Comparison of ENCODE assay signal across 8 cellular contexts in the genomic region with DNA sequence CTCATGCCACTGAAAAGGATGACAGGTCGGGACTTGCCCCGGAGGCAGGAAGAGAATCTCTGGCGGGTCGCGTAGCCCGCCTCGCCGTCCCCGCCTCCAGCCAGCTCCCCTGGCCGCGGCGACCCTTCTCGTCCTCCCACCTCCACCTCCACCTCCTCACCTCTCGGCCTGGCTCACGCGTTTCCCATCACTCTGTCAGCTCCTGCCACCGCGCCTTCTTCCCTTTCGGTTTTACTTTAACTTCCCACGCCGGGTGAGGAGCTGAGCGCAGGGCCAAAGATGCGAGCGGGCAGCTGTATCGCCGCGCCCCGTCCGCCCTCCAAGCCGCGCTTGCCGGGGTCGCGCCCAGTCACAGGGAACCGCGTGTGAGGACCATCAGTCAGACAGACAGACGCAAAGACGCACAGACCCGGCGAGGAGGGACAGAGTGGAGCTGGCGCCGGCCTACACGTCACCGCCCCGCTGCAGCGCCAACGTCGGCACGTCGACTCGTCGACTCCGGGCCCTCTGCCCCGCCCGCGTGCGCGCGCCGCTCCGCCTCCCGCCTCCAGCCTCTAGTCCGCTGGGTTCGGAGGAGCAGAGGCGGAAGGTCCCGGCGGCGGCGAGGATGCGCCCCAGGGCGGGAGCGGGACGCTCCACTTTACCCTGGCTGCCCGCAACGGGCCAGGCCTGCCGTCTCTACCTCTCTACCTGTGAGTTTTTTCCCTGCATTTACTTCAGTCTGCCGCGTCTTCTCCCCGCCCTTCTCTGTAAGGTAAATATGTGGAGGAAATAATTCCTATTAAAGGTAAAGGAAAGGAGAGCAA. TPM values are rescaled to one million over a fixed set of nuclear protein-coding genes. Genes with fewer than 3 reads are reported as not detected.
A peak's percentile ranks its signal among the peaks of the same experiment; 100 is the strongest.
DNase-seq lines count a peak whose midpoint lies in the region; ATAC-seq and TF ChIP-seq lines count a peak whose summit lies in the region.

A gene with protein sequence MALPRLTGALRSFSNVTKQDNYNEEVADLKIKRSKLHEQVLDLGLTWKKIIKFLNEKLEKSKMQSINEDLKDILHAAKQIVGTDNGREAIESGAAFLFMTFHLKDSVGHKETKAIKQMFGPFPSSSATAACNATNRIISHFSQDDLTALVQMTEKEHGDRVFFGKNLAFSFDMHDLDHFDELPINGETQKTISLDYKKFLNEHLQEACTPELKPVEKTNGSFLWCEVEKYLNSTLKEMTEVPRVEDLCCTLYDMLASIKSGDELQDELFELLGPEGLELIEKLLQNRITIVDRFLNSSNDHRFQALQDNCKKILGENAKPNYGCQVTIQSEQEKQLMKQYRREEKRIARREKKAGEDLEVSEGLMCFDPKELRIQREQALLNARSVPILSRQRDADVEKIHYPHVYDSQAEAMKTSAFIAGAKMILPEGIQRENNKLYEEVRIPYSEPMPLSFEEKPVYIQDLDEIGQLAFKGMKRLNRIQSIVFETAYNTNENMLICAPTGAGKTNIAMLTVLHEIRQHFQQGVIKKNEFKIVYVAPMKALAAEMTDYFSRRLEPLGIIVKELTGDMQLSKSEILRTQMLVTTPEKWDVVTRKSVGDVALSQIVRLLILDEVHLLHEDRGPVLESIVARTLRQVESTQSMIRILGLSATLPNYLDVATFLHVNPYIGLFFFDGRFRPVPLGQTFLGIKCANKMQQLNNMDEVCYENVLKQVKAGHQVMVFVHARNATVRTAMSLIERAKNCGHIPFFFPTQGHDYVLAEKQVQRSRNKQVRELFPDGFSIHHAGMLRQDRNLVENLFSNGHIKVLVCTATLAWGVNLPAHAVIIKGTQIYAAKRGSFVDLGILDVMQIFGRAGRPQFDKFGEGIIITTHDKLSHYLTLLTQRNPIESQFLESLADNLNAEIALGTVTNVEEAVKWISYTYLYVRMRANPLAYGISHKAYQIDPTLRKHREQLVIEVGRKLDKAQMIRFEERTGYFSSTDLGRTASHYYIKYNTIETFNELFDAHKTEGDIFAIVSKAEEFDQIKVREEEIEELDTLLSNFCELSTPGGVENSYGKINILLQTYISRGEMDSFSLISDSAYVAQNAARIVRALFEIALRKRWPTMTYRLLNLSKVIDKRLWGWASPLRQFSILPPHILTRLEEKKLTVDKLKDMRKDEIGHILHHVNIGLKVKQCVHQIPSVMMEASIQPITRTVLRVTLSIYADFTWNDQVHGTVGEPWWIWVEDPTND (N-terminal part only) (minus strand): TSS at position 429 of the 806 bp plus-strand sequence. CDS start 13,332 bp downstream, outside the sequence.

- H3K27ac ChIP-seq in CD4-positive, alpha-beta memory T cell (ENCODE audit: low read depth, low read length): peak within 1 kb of the TSS; percentile 90
- peak within 1 kb of the TSS; percentile 83 for H3K27ac ChIP-seq in ectodermal cell (ENCODE audit: insufficient read depth, low read depth, low read length, poor library complexity, severe bottlenecking)

- TF ChIP-seq CTCF in activated CD8-positive, alpha-beta T cell treated with anti-CD3 and anti-CD28 coated beads for 36 hours (IDR thresholded peaks at IDR 0.05): no peak

- peaks cover 0 to 3% of the 10 kb centered on the region in 2 donors for H3K36me3 Mint-ChIP-seq in CD4-positive, alpha-beta memory T cell
- H3K36me3 Mint-ChIP-seq in activated CD8-positive, alpha-beta T cell treated with anti-CD3 and anti-CD28 coated beads for 36 hours (ENCODE audit: low read depth): peaks cover 21% of the 10 kb centered on the region

- H3K9me3 Mint-ChIP-seq in CD4-positive, alpha-beta memory T cell: no peaks in the 10 kb centered on the region
- no peaks in the 10 kb centered on the region for H3K9me3 Mint-ChIP-seq in activated CD8-positive, alpha-beta T cell treated with anti-CD3 and anti-CD28 coated beads for 36 hours

- peaks cover 24 to 53% (median 41%) of the 10 kb centered on the region in 4 donors for H3K4me1 Mint-ChIP-seq in CD4-positive, alpha-beta memory T cell
- H3K4me1 Mint-ChIP-seq in activated CD8-positive, alpha-beta T cell treated with anti-CD3 and anti-CD28 coated beads for 36 hours (ENCODE audit: low read depth): peaks cover 37% of the 10 kb centered on the region

- CTCF ChIA-PET in CD4-positive, alpha-beta memory T cell (lab: Charles Lee; ENCODE audit: partially characterized antibody): interaction anchor here (1.0 to 2.3 kb wide), 2 partner anchors 13 to 25 kb away, joined by 3 to 7 read pairs; no protein-coding TSS in a partner anchor
- CTCF ChIA-PET in activated CD8-positive, alpha-beta T cell treated with anti-CD3 and anti-CD28 coated beads for 36 hours (lab: Charles Lee): interaction anchor here (1.2 kb wide), 1 partner anchor 9 kb away, joined by 3 read pairs; no protein-coding TSS in a partner anchor

- H3K36me3 ChIP-seq in CD4-positive, alpha-beta memory T cell (ENCODE audit: insufficient read depth, low read length): no peaks in the 10 kb centered on the region
- no peaks in the 10 kb centered on the region for H3K36me3 ChIP-seq in ectodermal cell (ENCODE audit: control insufficient read depth, insufficient read depth, low read length)

- peaks cover 0 to 2% of the 10 kb centered on the region in 2 donors for H3K27me3 Mint-ChIP-seq in CD4-positive, alpha-beta memory T cell
- no peaks in the 10 kb centered on the region for H3K27me3 Mint-ChIP-seq in activated CD8-positive, alpha-beta T cell treated with anti-CD3 and anti-CD28 coated beads for 36 hours

- H3K27me3 ChIP-seq in CD4-positive, alpha-beta memory T cell (ENCODE audit: insufficient read depth, low read length): no peaks in the 10 kb centered on the region
- H3K27me3 ChIP-seq in ectodermal cell (ENCODE audit: control insufficient read depth, insufficient read depth, low read length, poor library complexity, severe bottlenecking): no peaks in the 10 kb centered on the region

- no peaks in the 10 kb centered on the region for H3K9me3 ChIP-seq in CD4-positive, alpha-beta memory T cell (ENCODE audit: control insufficient read depth in 1 of 2, low read length in 2 of 2)
- H3K9me3 ChIP-seq in ectodermal cell (ENCODE audit: control insufficient read depth, low read length): no peaks in the 10 kb centered on the region

- peak; percentile 96 for ATAC-seq in GM19438 (IDR thresholded peaks at IDR 0.05; ENCODE audit: low read depth, unreplicated experiment)
- ATAC-seq in HG03571 (IDR thresholded peaks at IDR 0.05; ENCODE audit: unreplicated experiment): peak; percentile 98
- ATAC-seq in activated CD8-positive, alpha-beta T cell treated with anti-CD3 and anti-CD28 coated beads for 36 hours: peak; percentile 95

- peak; percentile 86 to 90 (median 89) for DNase-seq in CD4-positive, alpha-beta memory T cell
- peak; percentile 50 for DNase-seq in NCI-H82 treated with DMSO at 0.1 percent for 48 hours (lab: John Stamatoyannopoulos, UW; ENCODE audit: unreplicated experiment)
- peak; percentile 95 for DNase-seq in activated CD8-positive, alpha-beta T cell treated with anti-CD3 and anti-CD28 coated beads for 36 hours
- peak; percentile 94 for DNase-seq in lung microvascular endothelial cell (ENCODE audit: low read depth in 2 of 2)
- peak; percentile 80 to 86 (median 85) for DNase-seq in stimulated activated CD4-positive, alpha-beta T cell treated with anti-CD3 and anti-CD28 coated beads, TNF-alpha, amount 100 ng/mL, for 4 hours (ENCODE audit: low read depth in 3 of 3)

- H3K4me1 ChIP-seq in CD4-positive, alpha-beta memory T cell (ENCODE audit: insufficient read depth, low read length): peaks cover 43% of the 10 kb centered on the region
- H3K4me1 ChIP-seq in ectodermal cell (ENCODE audit: control insufficient read depth, insufficient read depth, low read length): peaks cover 12% of the 10 kb centered on the region

- H3K4me3 Mint-ChIP-seq in CD4-positive, alpha-beta memory T cell: peak within 1 kb of the TSS; percentile 96 to 100 (median 100)
- peak within 1 kb of the TSS; percentile 100 for H3K4me3 Mint-ChIP-seq in activated CD8-positive, alpha-beta T cell treated with anti-CD3 and anti-CD28 coated beads for 36 hours

- 0 to 1% methylated on average over 79 of the region's 79 CpGs for WGBS in ectodermal cell, 2 experiments

- POLR2A ChIA-PET in CD4-positive, alpha-beta memory T cell (lab: Charles Lee; ENCODE audit: partially characterized antibody): interaction anchor here (0.6 kb wide), 1 partner anchor 9 kb away, joined by 3 read pairs; no protein-coding TSS in a partner anchor
- POLR2A ChIA-PET in activated CD8-positive, alpha-beta T cell treated with anti-CD3 and anti-CD28 coated beads for 36 hours (lab: Charles Lee): interaction anchor here (1.1 to 1.7 kb wide), 4 partner anchors 13 to 46 kb away, joined by 3 to 10 read pairs (median 4); no protein-coding TSS in a partner anchor

- H3K4me3 ChIP-seq in CD4-positive, alpha-beta memory T cell (ENCODE audit: low read length in 2 of 2): peak within 1 kb of the TSS; percentile 62 to 76
- H3K4me3 ChIP-seq in ectodermal cell (ENCODE audit: insufficient read depth, low read depth, low read length): peak within 1 kb of the TSS; percentile 92

- intact Hi-C loops in CD4-positive, alpha-beta memory T cell (cut with micrococcal nuclease): loop anchor here (5.0 to 10.0 kb wide), 2 partner anchors 131 to 1936 kb away; a partner anchor contains a TSS
- intact Hi-C loops in activated CD8-positive, alpha-beta T cell treated with anti-CD3 and anti-CD28 coated beads for 36 hours (cut with micrococcal nuclease): no loop called here

- peak within 1 kb of the TSS; percentile 87 to 100 (median 100) for H3K27ac Mint-ChIP-seq in CD4-positive, alpha-beta memory T cell
- H3K27ac Mint-ChIP-seq in activated CD8-positive, alpha-beta T cell treated with anti-CD3 and anti-CD28 coated beads for 36 hours: peak within 1 kb of the TSS; percentile 100

RNA-seq across cellular contexts. Expression of the gene that starts here (rescaled TPM):
- 10 to 100 TPM; 54.1 to 57.9 TPM for total RNA-seq in CD4-positive, alpha-beta memory T cell
- 10 to 100 TPM; 13.0 to 32.0 TPM for polyA plus RNA-seq in CD4-positive, alpha-beta memory T cell
- total RNA-seq in activated CD8-positive, alpha-beta T cell treated with anti-CD3 and anti-CD28 coated beads for 36 hours: 10 to 100 TPM; 50.2 to 50.5 TPM
- 29.3 TPM for polyA plus RNA-seq in ectodermal cell (2013, experiment 1 of 4)
- 30.3 TPM for polyA plus RNA-seq in ectodermal cell (2013, experiment 2 of 4)
- 23.2 TPM for polyA plus RNA-seq in ectodermal cell (2013, experiment 3 of 4)
- polyA plus RNA-seq in ectodermal cell (2013, experiment 4 of 4): 25.7 TPM
- total RNA-seq in lung microvascular endothelial cell: 26.8 and 37.7 TPM in 2 replicates

Comparison
In these comparisons a context has a peak if more than half of its experiments do, and no peak if none do; other contexts are left out.
1. Peak in every context shown above with its lines: DNase-seq, ATAC-seq, H3K4me3 ChIP-seq and H3K27ac ChIP-seq.